Comparison of ENCODE assay signal across 16 cellular contexts in the genomic region with DNA sequence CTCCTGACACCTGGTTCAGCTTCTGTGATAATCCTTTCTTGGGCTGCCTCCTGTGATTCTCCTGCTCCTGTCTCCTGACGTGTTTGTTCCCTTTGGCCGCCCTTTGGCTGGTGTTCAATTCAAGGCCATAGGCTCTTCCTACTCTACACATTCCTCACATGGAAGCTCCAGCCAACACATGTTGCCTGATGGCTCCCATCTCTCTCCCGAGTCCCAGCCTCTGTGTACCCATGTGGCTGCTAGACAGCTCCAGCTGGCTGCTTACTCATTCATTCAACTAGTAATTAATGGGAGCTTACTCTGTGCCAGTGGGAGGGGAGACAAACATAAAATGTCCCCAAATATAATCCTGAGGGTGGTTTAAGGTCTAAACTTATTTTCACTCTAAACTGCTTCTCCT. TPM values are rescaled to one million over a fixed set of nuclear protein-coding genes. Genes with fewer than 3 reads are reported as not detected.
DNase-seq lines count a peak whose midpoint lies in the region; ATAC-seq and TF ChIP-seq lines count a peak whose summit lies in the region.
"Had no signal": no experiment of that assay in that cellular context is flagged by ENCODE, and none has a peak within 500 bp of the region (broad histone marks: within the 10 kb centered on the region; RNA-seq: fewer than 3 reads in every experiment).

No MANE protein-coding gene starts in this region.

- no peaks in the 10 kb centered on the region for H3K27me3 Mint-ChIP-seq in HFFc6 (ENCODE audit: insufficient read depth)
- no peaks in the 10 kb centered on the region for H3K27me3 Mint-ChIP-seq in brain
- H3K27me3 Mint-ChIP-seq in memory B cell, result no peaks in the 10 kb centered on the region
- no peaks in the 10 kb centered on the region for H3K27me3 Mint-ChIP-seq in WTC11 (ENCODE audit: low read depth)
- H3K27me3 Mint-ChIP-seq: B cell; CD4-positive, alpha-beta T cell had no signal

- peaks cover 12% of the 10 kb centered on the region for H3K36me3 Mint-ChIP-seq in HFFc6 (ENCODE audit: low read depth)
- peaks cover 14% of the 10 kb centered on the region for H3K36me3 Mint-ChIP-seq in brain
- peaks cover 14% of the 10 kb centered on the region for H3K36me3 Mint-ChIP-seq in memory B cell
- H3K36me3 Mint-ChIP-seq in WTC11, result peaks cover 17% of the 10 kb centered on the region

- no peaks in the 10 kb centered on the region for H3K27me3 ChIP-seq in right cardiac atrium (ENCODE audit: control insufficient read depth, insufficient read depth)

- no peak overlapping the region for H3K27ac ChIP-seq in right cardiac atrium (ENCODE audit: low read length)

- intact Hi-C loops in right cardiac atrium (cut with DNase I), result no loop called here

- H3K4me3 ChIP-seq in AG10803 (ENCODE audit: low read length) (no peak overlapping the region), right cardiac atrium (ENCODE audit: low read length) (no peak overlapping the region)

- no peak overlapping the region for H3K4me3 Mint-ChIP-seq in HFFc6
- no peak overlapping the region for H3K4me3 Mint-ChIP-seq in brain
- no peak overlapping the region for H3K4me3 Mint-ChIP-seq in memory B cell
- no peak overlapping the region for H3K4me3 Mint-ChIP-seq in WTC11
- H3K4me3 Mint-ChIP-seq: B cell; CD4-positive, alpha-beta T cell had no signal

- ATAC-seq in memory B cell (ENCODE audit: low read depth) (no peak), right cardiac atrium (no peak), WTC11 (no peak)

- CTCF ChIA-PET in WTC11 (lab: Charles Lee), result no interaction called here

- H3K4me1 Mint-ChIP-seq in HFFc6 (ENCODE audit: low read depth) (peaks cover 11% of the 10 kb centered on the region), brain (no peaks in the 10 kb centered on the region), memory B cell (no peaks in the 10 kb centered on the region), WTC11 (no peaks in the 10 kb centered on the region)
- H3K4me1 Mint-ChIP-seq: B cell had no signal

- WGBS in right cardiac atrium, result 65% methylated on average over 3 of the region's 3 CpGs

- H3K9me3 Mint-ChIP-seq in HFFc6 (no peaks in the 10 kb centered on the region), brain (no peaks in the 10 kb centered on the region), memory B cell (no peaks in the 10 kb centered on the region), WTC11 (no peaks in the 10 kb centered on the region)
- H3K9me3 Mint-ChIP-seq: CD4-positive, alpha-beta T cell had no signal

- peak; percentile 13 for DNase-seq in AG10803 (ENCODE audit: low read depth)
- DNase-seq in HFFc6, result no peak
- DNase-seq in memory B cell (ENCODE audit: low spot score in 2 of 2), result no peak
- DNase-seq in AML-193 (lab: John Stamatoyannopoulos, UW), result no peak
- no peak for DNase-seq in right cardiac atrium
- DNase-seq in WTC11 (ENCODE audit: low spot score), result no peak
- DNase-seq: CD4-positive, alpha-beta T cell; GOT3; Karpas-422; MM.1S; NCI-H1092 treated with DMSO at 0.1 percent for 48 hours; NCI-H187; NK-92 treated with Interleukin-12 subunit alpha and Interleukin-12 subunit beta, amount 100 ng/mL, for 24 hours; SHP77 had no signal

- POLR2A ChIA-PET in WTC11 (lab: Charles Lee), result no interaction called here

- TF ChIP-seq CTCF in AG10803 (conservative IDR thresholded peaks at IDR 0.05; ENCODE audit: low read length), result no peak
- TF ChIP-seq CTCF in HFFc6 (IDR thresholded peaks at IDR 0.05), result no peak
- no peak for TF ChIP-seq CTCF in brain (conservative IDR thresholded peaks at IDR 0.05)
- no peak for TF ChIP-seq CTCF in WTC11 (IDR thresholded peaks at IDR 0.05)

- H3K27ac Mint-ChIP-seq in HFFc6 (peak overlapping the region; percentile 49; the same call in 1 of the 2 replicates), brain (peak overlapping the region in 3 of 5 experiments; percentile 15 to 55 (median 21)), memory B cell (peak overlapping the region; percentile 14), WTC11 (no peak overlapping the region)
- H3K27ac Mint-ChIP-seq: B cell; CD4-positive, alpha-beta T cell had no signal

- no peaks in the 10 kb centered on the region for H3K4me1 ChIP-seq in right cardiac atrium (ENCODE audit: control insufficient read depth, insufficient read depth, low read length)

- H3K9me3 ChIP-seq in right cardiac atrium (ENCODE audit: control insufficient read depth, low read length), result no peaks in the 10 kb centered on the region

TF ChIP-seq in WTC11, 78 proteins besides CTCF, POLR2A, EP300 and RAD21 (continues in another document):
- TF ChIP-seq NFYB (CRISPR knock-in tag; conservative IDR thresholded peaks at IDR 0.05; ENCODE audit: low read depth) (no peak), ZNF532 (CRISPR knock-in tag; IDR thresholded peaks at IDR 0.05; ENCODE audit: borderline replicate concordance) (no peak), ESRRA (CRISPR knock-in tag; IDR thresholded peaks at IDR 0.05; ENCODE audit: borderline replicate concordance) (no peak), ATF6 (CRISPR knock-in tag; IDR thresholded peaks at IDR 0.05) (no peak), ZBTB21 (CRISPR knock-in tag; IDR thresholded peaks at IDR 0.05; ENCODE audit: borderline replicate concordance) (no peak), TEAD4 (CRISPR knock-in tag; IDR thresholded peaks at IDR 0.05) (no peak)

RNA-seq across cellular contexts. Expression of gene MED28, which starts 9.2 kb away (rescaled TPM):
- 10 to 100 TPM; 32.4 to 40.1 (median 36.4) TPM for total RNA-seq in HFFc6 (2021; fragmentation: NEBNext Ultra II Directional; extraction: Animal tissue kit (Norgen Biotek cat#: 25700))
- polyA plus RNA-seq in brain (ENCODE audit: insufficient read depth, low read depth, low replicate concordance) (35.2 TPM), right cardiac atrium (10.2 TPM)
- total RNA-seq in right cardiac atrium (10 to 100 TPM; 22.1 to 34.3 (median 29.1) TPM), WTC11 (2021) (97.8 to 106 TPM (median 102 TPM) in 3 replicates)

RNA-seq across cellular contexts. Expression of gene LAP3, which starts 28.2 kb away (rescaled TPM):
- total RNA-seq in HFFc6 (2021; fragmentation: NEBNext Ultra II Directional; extraction: Animal tissue kit (Norgen Biotek cat#: 25700)), result 10 to 100 TPM; 54.4 to 56.3 (median 55.7) TPM
- polyA plus RNA-seq in brain (ENCODE audit: insufficient read depth, low read depth, low replicate concordance), result 36.6 TPM
- total RNA-seq in right cardiac atrium, result 10 to 100 TPM; 36.1 to 61.6 (median 49.1) TPM
- 31.2 TPM for polyA plus RNA-seq in right cardiac atrium
- 46.6 to 52.7 TPM (median 48.4 TPM) in 3 replicates for total RNA-seq in WTC11 (2021)
